20 cellular contexts compared by ENCODE assay signal in the genomic region with DNA sequence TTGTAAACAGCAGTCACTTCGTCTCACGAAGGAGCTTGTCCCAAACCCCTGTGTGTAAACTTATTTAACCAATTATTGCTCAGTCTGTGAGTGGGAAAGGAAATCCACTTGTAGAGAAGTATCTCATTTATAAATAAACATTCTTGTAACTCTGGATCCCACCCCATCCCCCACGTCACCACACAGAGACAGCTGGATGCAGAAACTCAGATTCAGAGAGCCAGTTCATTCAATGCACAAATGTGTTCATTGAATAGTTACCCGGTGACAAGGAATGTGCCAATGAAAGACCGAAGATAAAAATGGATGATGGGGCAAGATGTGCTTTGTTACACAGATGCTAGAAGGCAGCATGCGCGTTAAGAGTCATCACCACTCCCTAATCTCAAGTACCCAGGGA.
DNase-seq lines count a peak whose midpoint lies in the region; TF ChIP-seq lines count a peak whose summit lies in the region.
"Had no signal": no experiment of that assay in that cellular context is flagged by ENCODE, and none has a peak within 500 bp of the region (broad histone marks: within the 10 kb centered on the region; RNA-seq: fewer than 3 reads in every experiment).

No MANE protein-coding gene starts in this region.

- TF ChIP-seq CTCF in foreskin fibroblast (IDR thresholded peaks at IDR 0.05; ENCODE audit: low read depth, low read length): no peak

- H3K4me1 ChIP-seq in NT2/D1 (ENCODE audit: insufficient read depth, insufficient read length): no peaks in the 10 kb centered on the region

- H3K27me3 ChIP-seq in NT2/D1 (ENCODE audit: insufficient read depth, insufficient read length): no peaks in the 10 kb centered on the region
- H3K27me3 ChIP-seq: neutrophil had no signal

- H3K9me3 ChIP-seq in NT2/D1 (ENCODE audit: insufficient read depth, low read length): no peaks in the 10 kb centered on the region
- H3K9me3 ChIP-seq: neutrophil, thoracic aorta had no signal

- no peak overlapping the region for H3K9ac ChIP-seq in NT2/D1 (ENCODE audit: insufficient read length, low read depth)

- peak; percentile 18 for DNase-seq in EH (ENCODE audit: low read depth)
- DNase-seq in NT2/D1 (ENCODE audit: low read depth, low spot score): peak; percentile 51
- peak; percentile 6 to 10 for DNase-seq in foreskin fibroblast
- peak; percentile 76 for DNase-seq in pons (ENCODE audit: low spot score)
- no peak for DNase-seq in hepatic stellate cell (ENCODE audit: low spot score)
- no peak for DNase-seq in NCI-H82 treated with DMSO at 0.1 percent for 48 hours (lab: John Stamatoyannopoulos, UW; ENCODE audit: unreplicated experiment)
- no peak for DNase-seq in RPMI8226
- DNase-seq: activated CD4-positive, alpha-beta memory T cell treated with anti-CD3 and anti-CD28 coated beads, Interleukin-2, amount 10 ng/mL, durations not matched to agents 7 days and 5 days; activated CD4-positive, CD25-positive, alpha-beta regulatory T cell; activated gamma-delta T cell treated with Interleukin-2 at 50 U/mL for 16 hours; activated T-cell treated with anti-CD3 and anti-CD28 coated beads for 4 hours; amniotic stem cell; CD4-positive, alpha-beta memory T cell; erythroblast; KBM-7; left colon; NCI-H1694 treated with DMSO at 0.1 percent for 48 hours; T1000 had no signal

- H3K4me3 ChIP-seq in NT2/D1 (ENCODE audit: insufficient read length, low read depth): no peak overlapping the region
- H3K4me3 ChIP-seq in foreskin fibroblast (ENCODE audit: low read depth in 1 of 2, low read length in 2 of 2): no peak overlapping the region
- H3K4me3 ChIP-seq: thoracic aorta had no signal

- no peaks in the 10 kb centered on the region for H3K36me3 ChIP-seq in NT2/D1 (ENCODE audit: insufficient read depth, insufficient read length, low read length)
- H3K36me3 ChIP-seq: neutrophil, thoracic aorta had no signal

Comparison
In these comparisons a context has a peak if more than half of its experiments do, and no peak if none do; other contexts are left out.
1. DNase-seq: peak in EH (single experiment), NT2/D1 (single experiment), foreskin fibroblast (2 of 2) and pons (single experiment); none in hepatic stellate cell (single experiment), NCI-H82 treated with DMSO at 0.1 percent for 48 hours (single experiment) and RPMI8226 (single experiment).